ENCODE assay signal across 8 cellular contexts in the genomic region with DNA sequence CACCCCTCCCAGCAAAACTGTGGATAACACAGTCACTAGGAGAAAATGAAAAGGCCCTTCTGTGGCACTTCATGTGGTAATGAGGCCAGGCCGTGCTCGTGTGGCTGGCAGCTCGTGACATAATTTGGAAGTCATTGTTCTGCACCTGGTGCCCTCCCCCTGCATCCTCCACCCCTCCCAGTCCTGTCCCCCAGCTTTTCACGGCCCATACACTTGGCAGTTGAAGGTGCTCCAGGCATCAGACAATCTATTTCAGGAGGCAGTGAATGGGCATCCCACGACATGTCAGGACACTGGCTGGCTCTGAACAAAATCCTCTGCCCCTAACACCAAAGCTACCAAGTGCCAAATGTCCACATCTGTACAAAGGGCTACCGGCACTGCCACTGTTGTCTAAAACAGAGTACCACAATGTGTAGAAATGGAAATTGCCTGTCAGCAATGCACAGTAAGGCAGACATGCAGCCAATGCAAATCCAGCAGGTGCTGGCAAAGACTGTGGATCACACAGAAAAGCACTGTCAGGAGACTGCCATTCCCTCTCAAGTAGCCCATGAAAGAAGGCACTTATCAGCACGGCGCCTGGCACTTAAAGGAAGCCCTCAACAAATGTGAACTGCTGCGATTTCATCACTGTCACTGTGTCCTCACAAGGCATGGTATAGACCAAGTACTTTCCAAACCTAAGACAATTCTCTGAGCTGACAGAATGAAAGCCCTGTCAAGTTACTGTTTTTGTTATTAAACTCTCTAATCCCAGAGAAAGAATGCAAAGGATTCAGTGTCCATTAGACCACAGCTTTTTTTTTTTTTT. TPM values are rescaled to one million over a fixed set of nuclear protein-coding genes. Genes with fewer than 3 reads are reported as not detected.
DNase-seq lines count a peak whose midpoint lies in the region; TF ChIP-seq lines count a peak whose summit lies in the region.

No MANE protein-coding gene starts in this region.

- H3K9ac ChIP-seq in HUES6 (ENCODE audit: low read length): peak overlapping the region; percentile 83

- intact Hi-C loops in vagina (cut with DNase I): no loop called here

- peak; percentile 37 for DNase-seq in activated T-cell treated with anti-CD3 and anti-CD28 coated beads, Interleukin-2, amount 50 U/mL, for 24 hours
- DNase-seq in activated T-cell treated with anti-CD3 and anti-CD28 coated beads, Interleukin-2, amount 50 U/mL, for 1 hour: no peak
- peak; percentile 86 to 90 for DNase-seq in SHP77 (lab: John Stamatoyannopoulos, UW)
- no peak for DNase-seq in coronary artery (ENCODE audit: low spot score)
- peak; percentile 85 for DNase-seq in midbrain (lab: John Stamatoyannopoulos, UW)
- no peak for DNase-seq in vagina (ENCODE audit: extremely low spot score in 2 of 2)
- DNase-seq in germinal center (ENCODE audit: low spot score): no peak

- H3K9me3 Mint-ChIP-seq in activated T-cell treated with anti-CD3 and anti-CD28 coated beads, Interleukin-2, amount 50 U/mL, for 24 hours: peaks cover 3% of the 10 kb centered on the region

- peaks cover 20% of the 10 kb centered on the region; the same call in 1 of the 2 replicates for H3K36me3 ChIP-seq in HUES6 (ENCODE audit: control insufficient read depth, insufficient read depth, low read length)
- H3K36me3 ChIP-seq in vagina: no peaks in the 10 kb centered on the region

- H3K4me1 ChIP-seq in HUES6 (ENCODE audit: control insufficient read depth, insufficient read depth, low read length) (peaks cover 48% of the 10 kb centered on the region), vagina (peaks cover 88% of the 10 kb centered on the region)

- TF ChIP-seq CTCF in coronary artery (IDR thresholded peaks at IDR 0.05) (no peak), vagina (IDR thresholded peaks at IDR 0.05) (no peak)

- no peak for TF ChIP-seq POLR2A in vagina (IDR thresholded peaks at IDR 0.05)

- H3K27ac ChIP-seq in HUES6 (ENCODE audit: low read depth, low read length) (peak overlapping the region; percentile 89), coronary artery (peak overlapping the region; percentile 81 to 99), vagina (peak overlapping the region; percentile 89)

- no peaks in the 10 kb centered on the region for H3K9me3 ChIP-seq in HUES6 (ENCODE audit: control insufficient read depth, insufficient read depth, low read depth, low read length)
- H3K9me3 ChIP-seq in vagina: no peaks in the 10 kb centered on the region

- H3K27ac Mint-ChIP-seq in activated T-cell treated with anti-CD3 and anti-CD28 coated beads, Interleukin-2, amount 50 U/mL, for 24 hours: peak overlapping the region; percentile 99

- H3K36me3 Mint-ChIP-seq in activated T-cell treated with anti-CD3 and anti-CD28 coated beads, Interleukin-2, amount 50 U/mL, for 24 hours (ENCODE audit: low read depth): peaks cover 14% of the 10 kb centered on the region

- H3K4me3 ChIP-seq in HUES6 (ENCODE audit: low read depth, low read length) (peak overlapping the region; percentile 8; the same call in 1 of the 2 replicates), coronary artery (peak overlapping the region; percentile 65), vagina (peak overlapping the region in 1 of 2 donors; percentile 31)

- peak overlapping the region; percentile 64 for H3K4me3 Mint-ChIP-seq in activated T-cell treated with anti-CD3 and anti-CD28 coated beads, Interleukin-2, amount 50 U/mL, for 24 hours

- H3K27me3 Mint-ChIP-seq in activated T-cell treated with anti-CD3 and anti-CD28 coated beads, Interleukin-2, amount 50 U/mL, for 24 hours: no peaks in the 10 kb centered on the region

- peaks cover 88% of the 10 kb centered on the region for H3K4me1 Mint-ChIP-seq in activated T-cell treated with anti-CD3 and anti-CD28 coated beads, Interleukin-2, amount 50 U/mL, for 24 hours (ENCODE audit: low read depth)

- H3K27me3 ChIP-seq in HUES6 (ENCODE audit: control insufficient read depth, insufficient read depth, low read length) (no peaks in the 10 kb centered on the region), vagina (no peaks in the 10 kb centered on the region)

RNA-seq across cellular contexts. Expression of a gene that starts 39.1 kb away (rescaled TPM):
- 189 TPM for total RNA-seq in vagina

RNA-seq across cellular contexts. Expression of a gene that starts 58.5 kb away (rescaled TPM):
- total RNA-seq in vagina: 14.2 TPM

Comparison
In these comparisons a context has a peak if more than half of its experiments do, and no peak if none do; other contexts are left out.
1. DNase-seq: peak in activated T-cell treated with anti-CD3 and anti-CD28 coated beads, Interleukin-2, amount 50 U/mL, for 24 hours (single experiment), SHP77 (2 of 2) and midbrain (single experiment); none in activated T-cell treated with anti-CD3 and anti-CD28 coated beads, Interleukin-2, amount 50 U/mL, for 1 hour (single experiment), coronary artery (single experiment), vagina (0 of 2) and germinal center (single experiment).
2. Peak in every context shown above with its lines, with median percentiles within 50 percentile points of each other: H3K27ac ChIP-seq.